Comparison of ENCODE assay signal across 1 cellular context in the genomic region with DNA sequence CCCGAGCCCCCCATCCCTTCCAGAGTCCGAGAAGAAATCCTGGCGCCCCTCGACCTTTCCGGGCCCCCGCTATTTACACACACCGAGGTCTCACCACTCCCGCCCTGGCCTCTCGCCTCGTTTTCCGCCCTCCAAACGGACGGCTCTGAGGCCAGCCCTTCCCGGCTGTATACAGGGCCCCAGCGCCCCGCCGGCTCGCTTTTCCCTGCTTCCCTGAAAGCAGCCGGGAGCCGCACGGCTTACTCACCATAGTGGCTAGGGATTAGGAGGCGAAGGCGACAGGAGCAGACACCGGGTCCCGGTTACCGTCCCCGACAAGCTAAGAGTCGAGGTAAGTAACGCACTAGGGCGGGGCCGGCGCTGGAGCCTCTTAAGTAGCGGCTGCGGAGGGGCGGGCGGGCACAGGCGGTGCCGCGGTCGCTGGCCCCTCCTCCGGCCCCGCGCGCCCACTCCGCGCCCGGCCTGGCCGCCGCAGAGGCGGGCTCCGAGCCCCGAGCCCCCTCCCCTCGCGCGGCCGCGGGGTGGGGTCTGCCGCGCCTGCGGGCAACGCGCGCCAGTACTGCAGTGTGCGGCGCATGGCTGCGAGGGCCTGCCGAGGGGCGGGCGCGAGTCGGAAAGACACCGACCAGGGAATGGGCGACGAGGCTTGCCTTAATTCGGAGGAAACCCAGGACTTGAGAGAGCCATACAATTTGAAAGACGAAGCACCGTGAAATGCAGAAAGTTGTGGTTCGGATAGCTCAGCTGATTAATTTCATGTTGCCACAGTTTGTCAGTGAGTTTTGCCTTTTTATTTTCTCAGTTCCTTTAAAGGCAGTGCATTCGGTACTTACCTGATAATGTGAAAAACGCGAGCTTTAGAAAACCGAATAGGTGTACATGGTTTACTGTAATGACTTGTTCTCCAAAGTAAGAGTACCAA.
TF ChIP-seq lines count a peak whose summit lies in the region.

A gene (minus strand): TSS at position 345 of the 922 bp plus-strand sequence. CDS start 95 bp downstream, at position 250.

TF ChIP-seq in HepG2, 621 proteins besides CTCF, POLR2A, EP300 and RAD21 (continued from another document and continues in another):
- TF ChIP-seq, protein P1, sequence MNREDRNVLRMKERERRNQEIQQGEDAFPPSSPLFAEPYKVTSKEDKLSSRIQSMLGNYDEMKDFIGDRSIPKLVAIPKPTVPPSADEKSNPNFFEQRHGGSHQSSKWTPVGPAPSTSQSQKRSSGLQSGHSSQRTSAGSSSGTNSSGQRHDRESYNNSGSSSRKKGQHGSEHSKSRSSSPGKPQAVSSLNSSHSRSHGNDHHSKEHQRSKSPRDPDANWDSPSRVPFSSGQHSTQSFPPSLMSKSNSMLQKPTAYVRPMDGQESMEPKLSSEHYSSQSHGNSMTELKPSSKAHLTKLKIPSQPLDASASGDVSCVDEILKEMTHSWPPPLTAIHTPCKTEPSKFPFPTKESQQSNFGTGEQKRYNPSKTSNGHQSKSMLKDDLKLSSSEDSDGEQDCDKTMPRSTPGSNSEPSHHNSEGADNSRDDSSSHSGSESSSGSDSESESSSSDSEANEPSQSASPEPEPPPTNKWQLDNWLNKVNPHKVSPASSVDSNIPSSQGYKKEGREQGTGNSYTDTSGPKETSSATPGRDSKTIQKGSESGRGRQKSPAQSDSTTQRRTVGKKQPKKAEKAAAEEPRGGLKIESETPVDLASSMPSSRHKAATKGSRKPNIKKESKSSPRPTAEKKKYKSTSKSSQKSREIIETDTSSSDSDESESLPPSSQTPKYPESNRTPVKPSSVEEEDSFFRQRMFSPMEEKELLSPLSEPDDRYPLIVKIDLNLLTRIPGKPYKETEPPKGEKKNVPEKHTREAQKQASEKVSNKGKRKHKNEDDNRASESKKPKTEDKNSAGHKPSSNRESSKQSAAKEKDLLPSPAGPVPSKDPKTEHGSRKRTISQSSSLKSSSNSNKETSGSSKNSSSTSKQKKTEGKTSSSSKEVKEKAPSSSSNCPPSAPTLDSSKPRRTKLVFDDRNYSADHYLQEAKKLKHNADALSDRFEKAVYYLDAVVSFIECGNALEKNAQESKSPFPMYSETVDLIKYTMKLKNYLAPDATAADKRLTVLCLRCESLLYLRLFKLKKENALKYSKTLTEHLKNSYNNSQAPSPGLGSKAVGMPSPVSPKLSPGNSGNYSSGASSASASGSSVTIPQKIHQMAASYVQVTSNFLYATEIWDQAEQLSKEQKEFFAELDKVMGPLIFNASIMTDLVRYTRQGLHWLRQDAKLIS (CRISPR knock-in tag; IDR thresholded peaks at IDR 0.05), result 0 out of 2 replicates have a peak, but pooled peaks have one; percentile 20
- no peak for TF ChIP-seq NR1H2 (CRISPR knock-in tag; IDR thresholded peaks at IDR 0.05; ENCODE audit: borderline replicate concordance, low read depth)
- peak; percentile 5; the same call in 1 of the 2 replicates for TF ChIP-seq ZBTB20 (CRISPR knock-in tag; IDR thresholded peaks at IDR 0.05; ENCODE audit: borderline replicate concordance, low read depth)
- no peak for TF ChIP-seq ZNF326 (CRISPR knock-in tag; IDR thresholded peaks at IDR 0.05; ENCODE audit: borderline replicate concordance)
- no peak for TF ChIP-seq TOPORS (CRISPR knock-in tag; IDR thresholded peaks at IDR 0.05)
- TF ChIP-seq PHB2 (IDR thresholded peaks at IDR 0.05; ENCODE audit: partially characterized antibody), result no peak
- TF ChIP-seq, protein P2, sequence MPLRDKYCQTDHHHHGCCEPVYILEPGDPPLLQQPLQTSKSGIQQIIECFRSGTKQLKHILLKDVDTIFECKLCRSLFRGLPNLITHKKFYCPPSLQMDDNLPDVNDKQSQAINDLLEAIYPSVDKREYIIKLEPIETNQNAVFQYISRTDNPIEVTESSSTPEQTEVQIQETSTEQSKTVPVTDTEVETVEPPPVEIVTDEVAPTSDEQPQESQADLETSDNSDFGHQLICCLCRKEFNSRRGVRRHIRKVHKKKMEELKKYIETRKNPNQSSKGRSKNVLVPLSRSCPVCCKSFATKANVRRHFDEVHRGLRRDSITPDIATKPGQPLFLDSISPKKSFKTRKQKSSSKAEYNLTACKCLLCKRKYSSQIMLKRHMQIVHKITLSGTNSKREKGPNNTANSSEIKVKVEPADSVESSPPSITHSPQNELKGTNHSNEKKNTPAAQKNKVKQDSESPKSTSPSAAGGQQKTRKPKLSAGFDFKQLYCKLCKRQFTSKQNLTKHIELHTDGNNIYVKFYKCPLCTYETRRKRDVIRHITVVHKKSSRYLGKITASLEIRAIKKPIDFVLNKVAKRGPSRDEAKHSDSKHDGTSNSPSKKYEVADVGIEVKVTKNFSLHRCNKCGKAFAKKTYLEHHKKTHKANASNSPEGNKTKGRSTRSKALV (CRISPR knock-in tag; IDR thresholded peaks at IDR 0.05), result peak; percentile 77
- TF ChIP-seq, protein P3, sequence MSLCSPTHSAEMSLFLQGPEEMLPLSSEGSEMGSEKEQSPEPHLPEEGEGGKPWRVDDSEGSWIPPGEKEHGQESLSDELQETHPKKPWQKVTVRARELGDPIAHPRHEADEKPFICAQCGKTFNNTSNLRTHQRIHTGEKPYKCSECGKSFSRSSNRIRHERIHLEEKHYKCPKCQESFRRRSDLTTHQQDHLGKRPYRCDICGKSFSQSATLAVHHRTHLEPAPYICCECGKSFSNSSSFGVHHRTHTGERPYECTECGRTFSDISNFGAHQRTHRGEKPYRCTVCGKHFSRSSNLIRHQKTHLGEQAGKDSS (CRISPR knock-in tag; IDR thresholded peaks at IDR 0.05; ENCODE audit: borderline replicate concordance, low read depth), result peak; percentile 59; the same call in 1 of the 2 replicates
- peak; percentile 47; the same call in 1 of the 2 replicates for TF ChIP-seq ZNF331 (CRISPR knock-in tag; IDR thresholded peaks at IDR 0.05)
- TF ChIP-seq, protein P4, sequence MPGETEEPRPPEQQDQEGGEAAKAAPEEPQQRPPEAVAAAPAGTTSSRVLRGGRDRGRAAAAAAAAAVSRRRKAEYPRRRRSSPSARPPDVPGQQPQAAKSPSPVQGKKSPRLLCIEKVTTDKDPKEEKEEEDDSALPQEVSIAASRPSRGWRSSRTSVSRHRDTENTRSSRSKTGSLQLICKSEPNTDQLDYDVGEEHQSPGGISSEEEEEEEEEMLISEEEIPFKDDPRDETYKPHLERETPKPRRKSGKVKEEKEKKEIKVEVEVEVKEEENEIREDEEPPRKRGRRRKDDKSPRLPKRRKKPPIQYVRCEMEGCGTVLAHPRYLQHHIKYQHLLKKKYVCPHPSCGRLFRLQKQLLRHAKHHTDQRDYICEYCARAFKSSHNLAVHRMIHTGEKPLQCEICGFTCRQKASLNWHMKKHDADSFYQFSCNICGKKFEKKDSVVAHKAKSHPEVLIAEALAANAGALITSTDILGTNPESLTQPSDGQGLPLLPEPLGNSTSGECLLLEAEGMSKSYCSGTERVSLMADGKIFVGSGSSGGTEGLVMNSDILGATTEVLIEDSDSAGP (CRISPR knock-in tag; IDR thresholded peaks at IDR 0.05; ENCODE audit: borderline replicate concordance), result no peak; the same call in 1 of the 2 replicates
- no peak for TF ChIP-seq AGO1 (IDR thresholded peaks at IDR 0.05; ENCODE audit: low read depth, low read length, poor library complexity, severe bottlenecking)
- TF ChIP-seq ZNF747 (CRISPR knock-in tag; IDR thresholded peaks at IDR 0.05; ENCODE audit: borderline replicate concordance), result 0 out of 2 replicates have a peak, but pooled peaks have one; percentile 46
- TF ChIP-seq TARDBP (CRISPR knock-in tag; IDR thresholded peaks at IDR 0.05), result no peak
- TF ChIP-seq PHF5A (CRISPR knock-in tag; IDR thresholded peaks at IDR 0.05; ENCODE audit: low read depth, unreplicated experiment), result peak; percentile 53
- TF ChIP-seq SNAPC2 (CRISPR knock-in tag; IDR thresholded peaks at IDR 0.05), result no peak; the same call in 1 of the 2 replicates
- peak; percentile 19; the same call in 1 of the 2 replicates for TF ChIP-seq ZNF614 (CRISPR knock-in tag; IDR thresholded peaks at IDR 0.05; ENCODE audit: borderline replicate concordance)
- TF ChIP-seq JUNB (CRISPR knock-in tag; IDR thresholded peaks at IDR 0.05; ENCODE audit: borderline replicate concordance), result peak; percentile 61
- peak; percentile 61 for TF ChIP-seq ZNF564 (CRISPR knock-in tag; IDR thresholded peaks at IDR 0.05)
- TF ChIP-seq GZF1 (CRISPR knock-in tag; IDR thresholded peaks at IDR 0.05), result no peak; the same call in 1 of the 2 replicates
- no peak for TF ChIP-seq PRPF4 (IDR thresholded peaks at IDR 0.05; ENCODE audit: low read depth, low read length, poor library complexity, severe bottlenecking)
- TF ChIP-seq ASH2L (IDR thresholded peaks at IDR 0.05; ENCODE audit: insufficient read length, low read depth, low read length), result peak; percentile 76
- TF ChIP-seq MATR3 (CRISPR knock-in tag; IDR thresholded peaks at IDR 0.05), result no peak
- TF ChIP-seq, protein P5, sequence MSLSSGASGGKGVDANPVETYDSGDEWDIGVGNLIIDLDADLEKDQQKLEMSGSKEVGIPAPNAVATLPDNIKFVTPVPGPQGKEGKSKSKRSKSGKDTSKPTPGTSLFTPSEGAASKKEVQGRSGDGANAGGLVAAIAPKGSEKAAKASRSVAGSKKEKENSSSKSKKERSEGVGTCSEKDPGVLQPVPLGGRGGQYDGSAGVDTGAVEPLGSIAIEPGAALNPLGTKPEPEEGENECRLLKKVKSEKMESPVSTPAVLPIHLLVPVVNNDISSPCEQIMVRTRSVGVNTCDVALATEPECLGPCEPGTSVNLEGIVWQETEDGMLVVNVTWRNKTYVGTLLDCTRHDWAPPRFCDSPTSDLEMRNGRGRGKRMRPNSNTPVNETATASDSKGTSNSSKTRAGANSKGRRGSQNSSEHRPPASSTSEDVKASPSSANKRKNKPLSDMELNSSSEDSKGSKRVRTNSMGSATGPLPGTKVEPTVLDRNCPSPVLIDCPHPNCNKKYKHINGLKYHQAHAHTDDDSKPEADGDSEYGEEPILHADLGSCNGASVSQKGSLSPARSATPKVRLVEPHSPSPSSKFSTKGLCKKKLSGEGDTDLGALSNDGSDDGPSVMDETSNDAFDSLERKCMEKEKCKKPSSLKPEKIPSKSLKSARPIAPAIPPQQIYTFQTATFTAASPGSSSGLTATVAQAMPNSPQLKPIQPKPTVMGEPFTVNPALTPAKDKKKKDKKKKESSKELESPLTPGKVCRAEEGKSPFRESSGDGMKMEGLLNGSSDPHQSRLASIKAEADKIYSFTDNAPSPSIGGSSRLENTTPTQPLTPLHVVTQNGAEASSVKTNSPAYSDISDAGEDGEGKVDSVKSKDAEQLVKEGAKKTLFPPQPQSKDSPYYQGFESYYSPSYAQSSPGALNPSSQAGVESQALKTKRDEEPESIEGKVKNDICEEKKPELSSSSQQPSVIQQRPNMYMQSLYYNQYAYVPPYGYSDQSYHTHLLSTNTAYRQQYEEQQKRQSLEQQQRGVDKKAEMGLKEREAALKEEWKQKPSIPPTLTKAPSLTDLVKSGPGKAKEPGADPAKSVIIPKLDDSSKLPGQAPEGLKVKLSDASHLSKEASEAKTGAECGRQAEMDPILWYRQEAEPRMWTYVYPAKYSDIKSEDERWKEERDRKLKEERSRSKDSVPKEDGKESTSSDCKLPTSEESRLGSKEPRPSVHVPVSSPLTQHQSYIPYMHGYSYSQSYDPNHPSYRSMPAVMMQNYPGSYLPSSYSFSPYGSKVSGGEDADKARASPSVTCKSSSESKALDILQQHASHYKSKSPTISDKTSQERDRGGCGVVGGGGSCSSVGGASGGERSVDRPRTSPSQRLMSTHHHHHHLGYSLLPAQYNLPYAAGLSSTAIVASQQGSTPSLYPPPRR (CRISPR knock-in tag; IDR thresholded peaks at IDR 0.05; ENCODE audit: borderline replicate concordance), result 0 out of 2 replicates have a peak, but pooled peaks have one; percentile 8
- TF ChIP-seq, protein P6, sequence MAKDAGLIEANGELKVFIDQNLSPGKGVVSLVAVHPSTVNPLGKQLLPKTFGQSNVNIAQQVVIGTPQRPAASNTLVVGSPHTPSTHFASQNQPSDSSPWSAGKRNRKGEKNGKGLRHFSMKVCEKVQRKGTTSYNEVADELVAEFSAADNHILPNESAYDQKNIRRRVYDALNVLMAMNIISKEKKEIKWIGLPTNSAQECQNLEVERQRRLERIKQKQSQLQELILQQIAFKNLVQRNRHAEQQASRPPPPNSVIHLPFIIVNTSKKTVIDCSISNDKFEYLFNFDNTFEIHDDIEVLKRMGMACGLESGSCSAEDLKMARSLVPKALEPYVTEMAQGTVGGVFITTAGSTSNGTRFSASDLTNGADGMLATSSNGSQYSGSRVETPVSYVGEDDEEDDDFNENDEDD (CRISPR knock-in tag; IDR thresholded peaks at IDR 0.05; ENCODE audit: borderline replicate concordance), result peak; percentile 95
- TF ChIP-seq, protein P7, sequence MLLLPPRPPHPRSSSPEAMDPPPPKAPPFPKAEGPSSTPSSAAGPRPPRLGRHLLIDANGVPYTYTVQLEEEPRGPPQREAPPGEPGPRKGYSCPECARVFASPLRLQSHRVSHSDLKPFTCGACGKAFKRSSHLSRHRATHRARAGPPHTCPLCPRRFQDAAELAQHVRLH (CRISPR knock-in tag; IDR thresholded peaks at IDR 0.05; ENCODE audit: borderline replicate concordance, low read depth), result peak; percentile 17; the same call in 1 of the 2 replicates
- TF ChIP-seq ZNF224 (CRISPR knock-in tag; IDR thresholded peaks at IDR 0.05), result 0 out of 2 replicates have a peak, but pooled peaks have one; percentile 77
